ENCODE assay signal across 1 cellular context in the genomic region with DNA sequence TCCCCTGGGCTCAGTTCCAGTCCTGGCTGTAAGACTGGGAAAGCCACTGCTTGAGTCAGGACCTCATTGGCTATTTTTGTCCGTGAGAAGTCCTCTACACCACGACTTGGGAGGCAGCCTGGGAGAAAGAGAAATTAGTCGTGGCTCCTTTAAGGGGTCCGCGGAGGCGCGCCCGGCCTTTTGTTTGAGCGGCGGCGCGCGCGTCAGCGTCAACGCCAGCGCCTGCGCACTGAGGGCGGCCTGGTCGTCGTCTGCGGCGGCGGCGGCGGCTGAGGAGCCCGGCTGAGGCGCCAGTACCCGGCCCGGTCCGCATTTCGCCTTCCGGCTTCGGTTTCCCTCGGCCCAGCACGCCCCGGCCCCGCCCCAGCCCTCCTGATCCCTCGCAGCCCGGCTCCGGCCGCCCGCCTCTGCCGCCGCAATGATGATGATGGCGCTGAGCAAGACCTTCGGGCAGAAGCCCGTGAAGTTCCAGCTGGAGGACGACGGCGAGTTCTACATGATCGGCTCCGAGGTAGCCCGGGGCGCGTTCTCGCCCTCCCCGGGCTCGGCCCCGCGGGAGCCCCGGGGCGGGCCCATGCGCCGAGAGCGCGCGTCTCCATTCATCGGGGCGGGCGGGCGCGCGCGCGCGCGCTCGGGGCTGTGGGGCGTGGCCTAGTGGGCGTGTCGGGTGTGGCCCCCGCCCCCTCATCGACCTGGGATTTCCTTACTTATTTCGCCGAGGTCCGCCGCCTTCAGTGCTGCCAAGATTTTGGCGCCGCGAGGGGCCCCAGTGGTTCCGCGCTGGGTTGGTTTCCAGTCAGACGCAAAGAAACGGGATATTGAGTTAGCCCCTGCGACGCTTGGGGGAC.
A peak's percentile ranks its signal among the peaks of the same experiment; 100 is the strongest.
TF ChIP-seq lines count a peak whose summit lies in the region.

A gene (plus strand): TSS at position 215 of the 848 bp plus-strand sequence. CDS start 204 bp downstream, at position 419.

TF ChIP-seq in HepG2, 621 proteins besides CTCF, POLR2A, EP300 and RAD21 (continued from another document and continues in another):
- TF ChIP-seq, protein P1, sequence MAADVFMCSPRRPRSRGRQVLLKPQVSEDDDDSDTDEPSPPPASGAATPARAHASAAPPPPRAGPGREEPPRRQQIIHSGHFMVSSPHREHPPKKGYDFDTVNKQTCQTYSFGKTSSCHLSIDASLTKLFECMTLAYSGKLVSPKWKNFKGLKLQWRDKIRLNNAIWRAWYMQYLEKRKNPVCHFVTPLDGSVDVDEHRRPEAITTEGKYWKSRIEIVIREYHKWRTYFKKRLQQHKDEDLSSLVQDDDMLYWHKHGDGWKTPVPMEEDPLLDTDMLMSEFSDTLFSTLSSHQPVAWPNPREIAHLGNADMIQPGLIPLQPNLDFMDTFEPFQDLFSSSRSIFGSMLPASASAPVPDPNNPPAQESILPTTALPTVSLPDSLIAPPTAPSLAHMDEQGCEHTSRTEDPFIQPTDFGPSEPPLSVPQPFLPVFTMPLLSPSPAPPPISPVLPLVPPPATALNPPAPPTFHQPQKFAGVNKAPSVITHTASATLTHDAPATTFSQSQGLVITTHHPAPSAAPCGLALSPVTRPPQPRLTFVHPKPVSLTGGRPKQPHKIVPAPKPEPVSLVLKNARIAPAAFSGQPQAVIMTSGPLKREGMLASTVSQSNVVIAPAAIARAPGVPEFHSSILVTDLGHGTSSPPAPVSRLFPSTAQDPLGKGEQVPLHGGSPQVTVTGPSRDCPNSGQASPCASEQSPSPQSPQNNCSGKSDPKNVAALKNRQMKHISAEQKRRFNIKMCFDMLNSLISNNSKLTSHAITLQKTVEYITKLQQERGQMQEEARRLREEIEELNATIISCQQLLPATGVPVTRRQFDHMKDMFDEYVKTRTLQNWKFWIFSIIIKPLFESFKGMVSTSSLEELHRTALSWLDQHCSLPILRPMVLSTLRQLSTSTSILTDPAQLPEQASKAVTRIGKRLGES (CRISPR knock-in tag; IDR thresholded peaks at IDR 0.05; ENCODE audit: borderline replicate concordance), result 0 out of 2 replicates have a peak, but pooled peaks have one; percentile 59
- TF ChIP-seq ZNF883 (CRISPR knock-in tag; IDR thresholded peaks at IDR 0.05; ENCODE audit: not compliant biosample characterization), result peak; percentile 40
- 0 out of 2 replicates have a peak, but pooled peaks have one; percentile 5 for TF ChIP-seq KAT2B (IDR thresholded peaks at IDR 0.05; ENCODE audit: borderline replicate concordance, low read depth, low read length)
- TF ChIP-seq ZNF672 (CRISPR knock-in tag; IDR thresholded peaks at IDR 0.05), result no peak
- peak; percentile 66; the same call in 1 of the 2 replicates for TF ChIP-seq ZSCAN29 (CRISPR knock-in tag; conservative IDR thresholded peaks at IDR 0.05)
- TF ChIP-seq, protein P2, sequence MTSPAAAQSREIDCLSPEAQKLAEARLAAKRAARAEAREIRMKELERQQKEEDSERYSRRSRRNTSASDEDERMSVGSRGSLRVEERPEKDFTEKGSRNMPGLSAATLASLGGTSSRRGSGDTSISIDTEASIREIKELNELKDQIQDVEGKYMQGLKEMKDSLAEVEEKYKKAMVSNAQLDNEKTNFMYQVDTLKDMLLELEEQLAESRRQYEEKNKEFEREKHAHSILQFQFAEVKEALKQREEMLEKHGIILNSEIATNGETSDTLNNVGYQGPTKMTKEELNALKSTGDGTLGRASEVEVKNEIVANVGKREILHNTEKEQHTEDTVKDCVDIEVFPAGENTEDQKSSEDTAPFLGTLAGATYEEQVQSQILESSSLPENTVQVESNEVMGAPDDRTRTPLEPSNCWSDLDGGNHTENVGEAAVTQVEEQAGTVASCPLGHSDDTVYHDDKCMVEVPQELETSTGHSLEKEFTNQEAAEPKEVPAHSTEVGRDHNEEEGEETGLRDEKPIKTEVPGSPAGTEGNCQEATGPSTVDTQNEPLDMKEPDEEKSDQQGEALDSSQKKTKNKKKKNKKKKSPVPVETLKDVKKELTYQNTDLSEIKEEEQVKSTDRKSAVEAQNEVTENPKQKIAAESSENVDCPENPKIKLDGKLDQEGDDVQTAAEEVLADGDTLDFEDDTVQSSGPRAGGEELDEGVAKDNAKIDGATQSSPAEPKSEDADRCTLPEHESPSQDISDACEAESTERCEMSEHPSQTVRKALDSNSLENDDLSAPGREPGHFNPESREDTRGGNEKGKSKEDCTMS (CRISPR knock-in tag; conservative IDR thresholded peaks at IDR 0.05), result no peak
- TF ChIP-seq TGIF2 (CRISPR knock-in tag; IDR thresholded peaks at IDR 0.05), result no peak
- no peak for TF ChIP-seq ARNT (IDR thresholded peaks at IDR 0.05)
- TF ChIP-seq KDM4B (CRISPR knock-in tag; IDR thresholded peaks at IDR 0.05), result no peak
- no peak for TF ChIP-seq TBL1XR1 (IDR thresholded peaks at IDR 0.05; ENCODE audit: borderline replicate concordance, low read length, partially characterized antibody)
- TF ChIP-seq, protein P3, sequence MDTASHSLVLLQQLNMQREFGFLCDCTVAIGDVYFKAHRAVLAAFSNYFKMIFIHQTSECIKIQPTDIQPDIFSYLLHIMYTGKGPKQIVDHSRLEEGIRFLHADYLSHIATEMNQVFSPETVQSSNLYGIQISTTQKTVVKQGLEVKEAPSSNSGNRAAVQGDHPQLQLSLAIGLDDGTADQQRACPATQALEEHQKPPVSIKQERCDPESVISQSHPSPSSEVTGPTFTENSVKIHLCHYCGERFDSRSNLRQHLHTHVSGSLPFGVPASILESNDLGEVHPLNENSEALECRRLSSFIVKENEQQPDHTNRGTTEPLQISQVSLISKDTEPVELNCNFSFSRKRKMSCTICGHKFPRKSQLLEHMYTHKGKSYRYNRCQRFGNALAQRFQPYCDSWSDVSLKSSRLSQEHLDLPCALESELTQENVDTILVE (CRISPR knock-in tag; IDR thresholded peaks at IDR 0.05), result no peak
- TF ChIP-seq SMAD9 (CRISPR knock-in tag; IDR thresholded peaks at IDR 0.05), result no peak
- peak; percentile 41; the same call in 1 of the 2 replicates for TF ChIP-seq SNAPC2 (CRISPR knock-in tag; IDR thresholded peaks at IDR 0.05)
- TF ChIP-seq, protein P4, sequence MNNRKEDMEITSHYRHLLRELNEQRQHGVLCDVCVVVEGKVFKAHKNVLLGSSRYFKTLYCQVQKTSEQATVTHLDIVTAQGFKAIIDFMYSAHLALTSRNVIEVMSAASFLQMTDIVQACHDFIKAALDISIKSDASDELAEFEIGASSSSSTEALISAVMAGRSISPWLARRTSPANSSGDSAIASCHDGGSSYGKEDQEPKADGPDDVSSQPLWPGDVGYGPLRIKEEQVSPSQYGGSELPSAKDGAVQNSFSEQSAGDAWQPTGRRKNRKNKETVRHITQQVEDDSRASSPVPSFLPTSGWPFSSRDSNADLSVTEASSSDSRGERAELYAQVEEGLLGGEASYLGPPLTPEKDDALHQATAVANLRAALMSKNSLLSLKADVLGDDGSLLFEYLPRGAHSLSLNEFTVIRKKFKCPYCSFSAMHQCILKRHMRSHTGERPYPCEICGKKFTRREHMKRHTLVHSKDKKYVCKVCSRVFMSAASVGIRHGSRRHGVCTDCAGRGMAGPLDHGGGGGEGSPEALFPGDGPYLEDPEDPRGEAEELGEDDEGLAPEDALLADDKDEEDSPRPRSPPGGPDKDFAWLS (CRISPR knock-in tag; IDR thresholded peaks at IDR 0.05; ENCODE audit: borderline replicate concordance), result no peak
- TF ChIP-seq, protein P5, sequence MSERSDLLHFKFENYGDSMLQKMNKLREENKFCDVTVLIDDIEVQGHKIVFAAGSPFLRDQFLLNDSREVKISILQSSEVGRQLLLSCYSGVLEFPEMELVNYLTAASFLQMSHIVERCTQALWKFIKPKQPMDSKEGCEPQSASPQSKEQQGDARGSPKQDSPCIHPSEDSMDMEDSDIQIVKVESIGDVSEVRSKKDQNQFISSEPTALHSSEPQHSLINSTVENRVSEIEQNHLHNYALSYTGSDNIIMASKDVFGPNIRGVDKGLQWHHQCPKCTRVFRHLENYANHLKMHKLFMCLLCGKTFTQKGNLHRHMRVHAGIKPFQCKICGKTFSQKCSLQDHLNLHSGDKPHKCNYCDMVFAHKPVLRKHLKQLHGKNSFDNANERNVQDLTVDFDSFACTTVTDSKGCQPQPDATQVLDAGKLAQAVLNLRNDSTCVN (CRISPR knock-in tag; IDR thresholded peaks at IDR 0.05; ENCODE audit: borderline replicate concordance), result no peak
- TF ChIP-seq ZNF776 (CRISPR knock-in tag; IDR thresholded peaks at IDR 0.05), result 0 out of 2 replicates have a peak, but pooled peaks have one; percentile 65
- TF ChIP-seq PCBP1 (IDR thresholded peaks at IDR 0.05; ENCODE audit: borderline replicate concordance, low read depth, low read length), result no peak
- TF ChIP-seq, protein P6, sequence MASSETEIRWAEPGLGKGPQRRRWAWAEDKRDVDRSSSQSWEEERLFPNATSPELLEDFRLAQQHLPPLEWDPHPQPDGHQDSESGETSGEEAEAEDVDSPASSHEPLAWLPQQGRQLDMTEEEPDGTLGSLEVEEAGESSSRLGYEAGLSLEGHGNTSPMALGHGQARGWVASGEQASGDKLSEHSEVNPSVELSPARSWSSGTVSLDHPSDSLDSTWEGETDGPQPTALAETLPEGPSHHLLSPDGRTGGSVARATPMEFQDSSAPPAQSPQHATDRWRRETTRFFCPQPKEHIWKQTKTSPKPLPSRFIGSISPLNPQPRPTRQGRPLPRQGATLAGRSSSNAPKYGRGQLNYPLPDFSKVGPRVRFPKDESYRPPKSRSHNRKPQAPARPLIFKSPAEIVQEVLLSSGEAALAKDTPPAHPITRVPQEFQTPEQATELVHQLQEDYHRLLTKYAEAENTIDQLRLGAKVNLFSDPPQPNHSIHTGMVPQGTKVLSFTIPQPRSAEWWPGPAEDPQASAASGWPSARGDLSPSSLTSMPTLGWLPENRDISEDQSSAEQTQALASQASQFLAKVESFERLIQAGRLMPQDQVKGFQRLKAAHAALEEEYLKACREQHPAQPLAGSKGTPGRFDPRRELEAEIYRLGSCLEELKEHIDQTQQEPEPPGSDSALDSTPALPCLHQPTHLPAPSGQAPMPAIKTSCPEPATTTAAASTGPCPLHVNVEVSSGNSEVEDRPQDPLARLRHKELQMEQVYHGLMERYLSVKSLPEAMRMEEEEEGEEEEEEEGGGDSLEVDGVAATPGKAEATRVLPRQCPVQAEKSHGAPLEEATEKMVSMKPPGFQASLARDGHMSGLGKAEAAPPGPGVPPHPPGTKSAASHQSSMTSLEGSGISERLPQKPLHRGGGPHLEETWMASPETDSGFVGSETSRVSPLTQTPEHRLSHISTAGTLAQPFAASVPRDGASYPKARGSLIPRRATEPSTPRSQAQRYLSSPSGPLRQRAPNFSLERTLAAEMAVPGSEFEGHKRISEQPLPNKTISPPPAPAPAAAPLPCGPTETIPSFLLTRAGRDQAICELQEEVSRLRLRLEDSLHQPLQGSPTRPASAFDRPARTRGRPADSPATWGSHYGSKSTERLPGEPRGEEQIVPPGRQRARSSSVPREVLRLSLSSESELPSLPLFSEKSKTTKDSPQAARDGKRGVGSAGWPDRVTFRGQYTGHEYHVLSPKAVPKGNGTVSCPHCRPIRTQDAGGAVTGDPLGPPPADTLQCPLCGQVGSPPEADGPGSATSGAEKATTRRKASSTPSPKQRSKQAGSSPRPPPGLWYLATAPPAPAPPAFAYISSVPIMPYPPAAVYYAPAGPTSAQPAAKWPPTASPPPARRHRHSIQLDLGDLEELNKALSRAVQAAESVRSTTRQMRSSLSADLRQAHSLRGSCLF (CRISPR knock-in tag; IDR thresholded peaks at IDR 0.05; ENCODE audit: borderline replicate concordance), result no peak
- TF ChIP-seq, protein P7, sequence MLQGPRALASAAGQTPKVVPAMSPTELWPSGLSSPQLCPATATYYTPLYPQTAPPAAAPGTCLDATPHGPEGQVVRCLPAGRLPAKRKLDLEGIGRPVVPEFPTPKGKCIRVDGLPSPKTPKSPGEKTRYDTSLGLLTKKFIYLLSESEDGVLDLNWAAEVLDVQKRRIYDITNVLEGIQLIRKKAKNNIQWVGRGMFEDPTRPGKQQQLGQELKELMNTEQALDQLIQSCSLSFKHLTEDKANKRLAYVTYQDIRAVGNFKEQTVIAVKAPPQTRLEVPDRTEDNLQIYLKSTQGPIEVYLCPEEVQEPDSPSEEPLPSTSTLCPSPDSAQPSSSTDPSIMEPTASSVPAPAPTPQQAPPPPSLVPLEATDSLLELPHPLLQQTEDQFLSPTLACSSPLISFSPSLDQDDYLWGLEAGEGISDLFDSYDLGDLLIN (CRISPR knock-in tag; IDR thresholded peaks at IDR 0.05; ENCODE audit: borderline replicate concordance), result peak; percentile 50; the same call in 1 of the 2 replicates
- TF ChIP-seq FLYWCH1 (CRISPR knock-in tag; IDR thresholded peaks at IDR 0.05), result no peak
- no peak for TF ChIP-seq ZNF775 (CRISPR knock-in tag; IDR thresholded peaks at IDR 0.05; ENCODE audit: borderline replicate concordance)
- TF ChIP-seq, protein P8, sequence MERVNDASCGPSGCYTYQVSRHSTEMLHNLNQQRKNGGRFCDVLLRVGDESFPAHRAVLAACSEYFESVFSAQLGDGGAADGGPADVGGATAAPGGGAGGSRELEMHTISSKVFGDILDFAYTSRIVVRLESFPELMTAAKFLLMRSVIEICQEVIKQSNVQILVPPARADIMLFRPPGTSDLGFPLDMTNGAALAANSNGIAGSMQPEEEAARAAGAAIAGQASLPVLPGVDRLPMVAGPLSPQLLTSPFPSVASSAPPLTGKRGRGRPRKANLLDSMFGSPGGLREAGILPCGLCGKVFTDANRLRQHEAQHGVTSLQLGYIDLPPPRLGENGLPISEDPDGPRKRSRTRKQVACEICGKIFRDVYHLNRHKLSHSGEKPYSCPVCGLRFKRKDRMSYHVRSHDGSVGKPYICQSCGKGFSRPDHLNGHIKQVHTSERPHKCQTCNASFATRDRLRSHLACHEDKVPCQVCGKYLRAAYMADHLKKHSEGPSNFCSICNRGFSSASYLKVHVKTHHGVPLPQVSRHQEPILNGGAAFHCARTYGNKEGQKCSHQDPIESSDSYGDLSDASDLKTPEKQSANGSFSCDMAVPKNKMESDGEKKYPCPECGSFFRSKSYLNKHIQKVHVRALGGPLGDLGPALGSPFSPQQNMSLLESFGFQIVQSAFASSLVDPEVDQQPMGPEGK (CRISPR knock-in tag; IDR thresholded peaks at IDR 0.05), result no peak
- no peak for TF ChIP-seq ZBTB20 (CRISPR knock-in tag; IDR thresholded peaks at IDR 0.05; ENCODE audit: borderline replicate concordance, low read depth)
- TF ChIP-seq, protein P9, sequence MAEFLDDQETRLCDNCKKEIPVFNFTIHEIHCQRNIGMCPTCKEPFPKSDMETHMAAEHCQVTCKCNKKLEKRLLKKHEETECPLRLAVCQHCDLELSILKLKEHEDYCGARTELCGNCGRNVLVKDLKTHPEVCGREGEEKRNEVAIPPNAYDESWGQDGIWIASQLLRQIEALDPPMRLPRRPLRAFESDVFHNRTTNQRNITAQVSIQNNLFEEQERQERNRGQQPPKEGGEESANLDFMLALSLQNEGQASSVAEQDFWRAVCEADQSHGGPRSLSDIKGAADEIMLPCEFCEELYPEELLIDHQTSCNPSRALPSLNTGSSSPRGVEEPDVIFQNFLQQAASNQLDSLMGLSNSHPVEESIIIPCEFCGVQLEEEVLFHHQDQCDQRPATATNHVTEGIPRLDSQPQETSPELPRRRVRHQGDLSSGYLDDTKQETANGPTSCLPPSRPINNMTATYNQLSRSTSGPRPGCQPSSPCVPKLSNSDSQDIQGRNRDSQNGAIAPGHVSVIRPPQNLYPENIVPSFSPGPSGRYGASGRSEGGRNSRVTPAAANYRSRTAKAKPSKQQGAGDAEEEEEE (CRISPR knock-in tag; IDR thresholded peaks at IDR 0.05; ENCODE audit: borderline replicate concordance), result no peak
- TF ChIP-seq NFIC (IDR thresholded peaks at IDR 0.05; ENCODE audit: low read length), result no peak
- no peak for TF ChIP-seq ETV5 (CRISPR knock-in tag; IDR thresholded peaks at IDR 0.05; ENCODE audit: borderline replicate concordance)
- no peak for TF ChIP-seq GZF1 (CRISPR knock-in tag; IDR thresholded peaks at IDR 0.05)
- no peak; the same call in 1 of the 2 replicates for TF ChIP-seq HES4 (CRISPR knock-in tag; IDR thresholded peaks at IDR 0.05; ENCODE audit: borderline replicate concordance)
